ENCODE assay signal across 14 cellular contexts in the genomic region with DNA sequence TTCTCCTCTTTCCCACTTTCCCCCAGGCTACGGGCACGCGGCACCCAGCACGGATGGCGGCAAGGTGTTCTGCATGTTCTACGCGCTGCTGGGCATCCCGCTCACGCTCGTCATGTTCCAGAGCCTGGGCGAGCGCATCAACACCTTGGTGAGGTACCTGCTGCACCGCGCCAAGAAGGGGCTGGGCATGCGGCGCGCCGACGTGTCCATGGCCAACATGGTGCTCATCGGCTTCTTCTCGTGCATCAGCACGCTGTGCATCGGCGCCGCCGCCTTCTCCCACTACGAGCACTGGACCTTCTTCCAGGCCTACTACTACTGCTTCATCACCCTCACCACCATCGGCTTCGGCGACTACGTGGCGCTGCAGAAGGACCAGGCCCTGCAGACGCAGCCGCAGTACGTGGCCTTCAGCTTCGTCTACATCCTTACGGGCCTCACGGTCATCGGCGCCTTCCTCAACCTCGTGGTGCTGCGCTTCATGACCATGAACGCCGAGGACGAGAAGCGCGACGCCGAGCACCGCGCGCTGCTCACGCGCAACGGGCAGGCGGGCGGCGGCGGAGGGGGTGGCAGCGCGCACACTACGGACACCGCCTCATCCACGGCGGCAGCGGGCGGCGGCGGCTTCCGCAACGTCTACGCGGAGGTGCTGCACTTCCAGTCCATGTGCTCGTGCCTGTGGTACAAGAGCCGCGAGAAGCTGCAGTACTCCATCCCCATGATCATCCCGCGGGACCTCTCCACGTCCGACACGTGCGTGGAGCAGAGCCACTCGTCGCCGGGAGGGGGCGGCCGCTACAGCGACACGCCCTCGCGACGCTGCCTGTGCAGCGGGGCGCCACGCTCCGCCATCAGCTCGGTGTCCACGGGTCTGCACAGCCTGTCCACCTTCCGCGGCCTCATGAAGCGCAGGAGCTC. TPM values are rescaled to one million over a fixed set of nuclear protein-coding genes. Genes with fewer than 3 reads are reported as not detected.
A peak's percentile ranks its signal among the peaks of the same experiment; 100 is the strongest.
DNase-seq lines count a peak whose midpoint lies in the region; ATAC-seq, FAIRE-seq and TF ChIP-seq lines count a peak whose summit lies in the region.
"Had no signal": no experiment of that assay in that cellular context is flagged by ENCODE, and none has a peak within 500 bp of the region (broad histone marks: within the 10 kb centered on the region; RNA-seq: fewer than 3 reads in every experiment).

No MANE protein-coding gene starts in this region.

- peaks cover 7% of the 10 kb centered on the region for H3K27me3 Mint-ChIP-seq in activated T-helper 1 cell treated with anti-CD3 and anti-CD28 coated beads, Interleukin-12 subunit alpha, Interleukin-12 subunit beta, Interleukin-2, Interleukin-4 antibody, amounts not matched to agents 30 ng/mL and 10 ng/mL and 1 ng/mL, durations not matched to agents 14 hours and 24 hours and 36 hours (ENCODE audit: insufficient read depth)
- peaks cover 9% of the 10 kb centered on the region for H3K27me3 Mint-ChIP-seq in activated T-helper 17 cell treated with anti-CD3 and anti-CD28 coated beads, Interleukin-2, amount 50 U/mL, for 72 hours
- peaks cover 13 to 24% of the 10 kb centered on the region in 2 donors for H3K27me3 Mint-ChIP-seq in stimulated activated naive B cell treated with anti-CD40 and anti-IgM and Interleukin-4, amounts not matched to agents 10 μg/mL and 1 μg/mL and 100 μg/mL, for 72 hours

- intact Hi-C loops in activated T-helper 1 cell treated with anti-CD3 and anti-CD28 coated beads, Interleukin-12 subunit alpha, Interleukin-12 subunit beta, Interleukin-2, Interleukin-4 antibody, amounts not matched to agents 30 ng/mL and 10 ng/mL and 1 ng/mL, durations not matched to agents 14 hours and 24 hours and 36 hours (cut with micrococcal nuclease) = no loop called here
- intact Hi-C loops in kidney (cut with DNase I) = no loop called here

- H3K4me3 Mint-ChIP-seq in activated T-helper 1 cell treated with anti-CD3 and anti-CD28 coated beads, Interleukin-12 subunit alpha, Interleukin-12 subunit beta, Interleukin-2, Interleukin-4 antibody, amounts not matched to agents 30 ng/mL and 10 ng/mL and 1 ng/mL, durations not matched to agents 14 hours and 24 hours and 36 hours = no peak overlapping the region
- H3K4me3 Mint-ChIP-seq in activated T-helper 17 cell treated with anti-CD3 and anti-CD28 coated beads, Interleukin-2, amount 50 U/mL, for 72 hours = no peak overlapping the region
- peak overlapping the region in 1 of 2 donors; percentile 41 for H3K4me3 Mint-ChIP-seq in stimulated activated naive B cell treated with anti-CD40 and anti-IgM and Interleukin-4, amounts not matched to agents 10 μg/mL and 1 μg/mL and 100 μg/mL, for 72 hours
- H3K4me3 Mint-ChIP-seq: memory B cell had no signal

- peak; percentile 21 for ATAC-seq in activated T-helper 17 cell treated with anti-CD3 and anti-CD28 coated beads, Interleukin-2, amount 50 U/mL, for 72 hours (replicated peaks)
- ATAC-seq in stimulated activated naive B cell treated with anti-CD40 and anti-IgM and Interleukin-4, amounts not matched to agents 10 μg/mL and 1 μg/mL and 100 μg/mL, for 72 hours (replicated peaks) = peak; percentile 22 to 34
- no peak for ATAC-seq in SK-N-SH treated with all-trans-retinoic acid at 6 μM for 48 hours
- ATAC-seq: gastroesophageal sphincter had no signal

- no peak for FAIRE-seq in kidney (lab: Jason Lieb, UNC)

- peaks cover 0 to 16% of the 10 kb centered on the region in 2 donors for H3K4me1 ChIP-seq in kidney (ENCODE audit: control insufficient read depth in 1 of 2, insufficient read depth in 1 of 2, low read depth in 1 of 2, low read length in 2 of 2)

- H3K4me3 ChIP-seq in kidney (ENCODE audit: low read length in 2 of 2) = no peak overlapping the region
- H3K4me3 ChIP-seq: gastroesophageal sphincter had no signal

- H3K9me3 Mint-ChIP-seq in activated T-helper 1 cell treated with anti-CD3 and anti-CD28 coated beads, Interleukin-12 subunit alpha, Interleukin-12 subunit beta, Interleukin-2, Interleukin-4 antibody, amounts not matched to agents 30 ng/mL and 10 ng/mL and 1 ng/mL, durations not matched to agents 14 hours and 24 hours and 36 hours = no peaks in the 10 kb centered on the region
- no peaks in the 10 kb centered on the region for H3K9me3 Mint-ChIP-seq in activated T-helper 17 cell treated with anti-CD3 and anti-CD28 coated beads, Interleukin-2, amount 50 U/mL, for 72 hours
- no peaks in the 10 kb centered on the region for H3K9me3 Mint-ChIP-seq in stimulated activated naive B cell treated with anti-CD40 and anti-IgM and Interleukin-4, amounts not matched to agents 10 μg/mL and 1 μg/mL and 100 μg/mL, for 72 hours
- H3K9me3 Mint-ChIP-seq: memory B cell had no signal

- H3K36me3 Mint-ChIP-seq in activated T-helper 1 cell treated with anti-CD3 and anti-CD28 coated beads, Interleukin-12 subunit alpha, Interleukin-12 subunit beta, Interleukin-2, Interleukin-4 antibody, amounts not matched to agents 30 ng/mL and 10 ng/mL and 1 ng/mL, durations not matched to agents 14 hours and 24 hours and 36 hours (ENCODE audit: low read depth) = no peaks in the 10 kb centered on the region
- no peaks in the 10 kb centered on the region for H3K36me3 Mint-ChIP-seq in activated T-helper 17 cell treated with anti-CD3 and anti-CD28 coated beads, Interleukin-2, amount 50 U/mL, for 72 hours (ENCODE audit: low read depth)
- H3K36me3 Mint-ChIP-seq in stimulated activated naive B cell treated with anti-CD40 and anti-IgM and Interleukin-4, amounts not matched to agents 10 μg/mL and 1 μg/mL and 100 μg/mL, for 72 hours = no peaks in the 10 kb centered on the region
- H3K36me3 Mint-ChIP-seq: memory B cell had no signal

- DNase-seq in activated T-helper 1 cell treated with Interleukin-2 at 50 U/mL for 16 hours (ENCODE audit: low read depth) = peak; percentile 4
- no peak for DNase-seq in activated T-helper 1 cell treated with anti-CD3 and anti-CD28 coated beads, Interleukin-12 subunit alpha, Interleukin-12 subunit beta, Interleukin-2, Interleukin-4 antibody, amounts not matched to agents 30 ng/mL and 10 ng/mL and 1 ng/mL, durations not matched to agents 14 hours and 24 hours and 36 hours (ENCODE audit: low spot score)
- peak; percentile 71 for DNase-seq in kidney
- no peak for DNase-seq in stimulated activated naive B cell treated with anti-CD40 and anti-IgM and Interleukin-4, amounts not matched to agents 10 μg/mL and 1 μg/mL and 100 μg/mL, for 72 hours
- DNase-seq in kidney tubule cell (ENCODE audit: low spot score) = no peak
- DNase-seq in GF-D8 (lab: John Stamatoyannopoulos, UW) = no peak
- DNase-seq: caudate nucleus, NCI-H1105 treated with DMSO at 0.1 percent for 48 hours, NCI-H774 had no signal

- no peak overlapping the region for H3K9ac ChIP-seq in kidney (ENCODE audit: low read length in 2 of 2)

- H3K4me1 Mint-ChIP-seq in activated T-helper 1 cell treated with anti-CD3 and anti-CD28 coated beads, Interleukin-12 subunit alpha, Interleukin-12 subunit beta, Interleukin-2, Interleukin-4 antibody, amounts not matched to agents 30 ng/mL and 10 ng/mL and 1 ng/mL, durations not matched to agents 14 hours and 24 hours and 36 hours (ENCODE audit: low read depth) = no peaks in the 10 kb centered on the region
- no peaks in the 10 kb centered on the region for H3K4me1 Mint-ChIP-seq in activated T-helper 17 cell treated with anti-CD3 and anti-CD28 coated beads, Interleukin-2, amount 50 U/mL, for 72 hours
- H3K4me1 Mint-ChIP-seq in stimulated activated naive B cell treated with anti-CD40 and anti-IgM and Interleukin-4, amounts not matched to agents 10 μg/mL and 1 μg/mL and 100 μg/mL, for 72 hours = peaks cover 0 to 2% of the 10 kb centered on the region in 2 donors
- H3K4me1 Mint-ChIP-seq: memory B cell had no signal

- H3K36me3 ChIP-seq in kidney (ENCODE audit: control insufficient read depth in 1 of 2, insufficient read depth in 2 of 2, low read length in 2 of 2) = no peaks in the 10 kb centered on the region

- TF ChIP-seq CTCF in kidney (IDR thresholded peaks at IDR 0.05; ENCODE audit: borderline replicate concordance, extremely low read depth, insufficient read depth) = no peak

- H3K27ac Mint-ChIP-seq in activated T-helper 1 cell treated with anti-CD3 and anti-CD28 coated beads, Interleukin-12 subunit alpha, Interleukin-12 subunit beta, Interleukin-2, Interleukin-4 antibody, amounts not matched to agents 30 ng/mL and 10 ng/mL and 1 ng/mL, durations not matched to agents 14 hours and 24 hours and 36 hours = no peak overlapping the region
- no peak overlapping the region for H3K27ac Mint-ChIP-seq in activated T-helper 17 cell treated with anti-CD3 and anti-CD28 coated beads, Interleukin-2, amount 50 U/mL, for 72 hours
- H3K27ac Mint-ChIP-seq in stimulated activated naive B cell treated with anti-CD40 and anti-IgM and Interleukin-4, amounts not matched to agents 10 μg/mL and 1 μg/mL and 100 μg/mL, for 72 hours = no peak overlapping the region
- H3K27ac Mint-ChIP-seq: memory B cell had no signal

- H3K27ac ChIP-seq in kidney (ENCODE audit: low read depth in 2 of 2, low read length in 2 of 2) = no peak overlapping the region
- H3K27ac ChIP-seq: C4-2B, gastroesophageal sphincter had no signal

- no peaks in the 10 kb centered on the region for H3K9me3 ChIP-seq in kidney (ENCODE audit: control insufficient read depth in 1 of 2, low read length in 2 of 2)
- H3K9me3 ChIP-seq: gastroesophageal sphincter had no signal

TF ChIP-seq in SK-N-SH treated with all-trans-retinoic acid at 6 μM for 48 hours, 23 proteins besides CTCF, POLR2A, EP300 and RAD21 (continues in another document):
- TF ChIP-seq ZFP30 (CRISPR knock-in tag; IDR thresholded peaks at IDR 0.05) (no peak), BACH2 (CRISPR knock-in tag; IDR thresholded peaks at IDR 0.05; ENCODE audit: borderline replicate concordance) (no peak)

RNA-seq across cellular contexts. Expression of a gene that starts 35.4 kb away (rescaled TPM):
- not detected in 2 replicates for total RNA-seq in activated T-helper 1 cell treated with anti-CD3 and anti-CD28 coated beads, Interleukin-12 subunit alpha, Interleukin-12 subunit beta, Interleukin-2, Interleukin-4 antibody, amounts not matched to agents 30 ng/mL and 10 ng/mL and 1 ng/mL, durations not matched to agents 14 hours and 24 hours and 36 hours
- not detected for total RNA-seq in activated T-helper 17 cell treated with anti-CD3 and anti-CD28 coated beads, Interleukin-2, amount 50 U/mL, for 72 hours
- 8.1 TPM for total RNA-seq in kidney
- 2.1 TPM for polyA plus RNA-seq in kidney (ENCODE audit: insufficient read depth, low read depth, low replicate concordance)

RNA-seq across cellular contexts. Expression of a gene that starts 36.2 kb away (rescaled TPM):
- total RNA-seq in activated T-helper 1 cell treated with anti-CD3 and anti-CD28 coated beads, Interleukin-12 subunit alpha, Interleukin-12 subunit beta, Interleukin-2, Interleukin-4 antibody, amounts not matched to agents 30 ng/mL and 10 ng/mL and 1 ng/mL, durations not matched to agents 14 hours and 24 hours and 36 hours = 14.3 and 14.5 TPM in 2 replicates
- total RNA-seq in activated T-helper 17 cell treated with anti-CD3 and anti-CD28 coated beads, Interleukin-2, amount 50 U/mL, for 72 hours = 10 to 100 TPM in 1 of 2 donors, 1 to 10 TPM in 1; 8.2 to 15.0 TPM
- total RNA-seq in kidney = 63.7 TPM
- 43.1 TPM for polyA plus RNA-seq in kidney (ENCODE audit: insufficient read depth, low read depth, low replicate concordance)

RNA-seq across cellular contexts. Expression of a gene that starts 58.0 kb away (rescaled TPM):
- 16.6 and 19.7 TPM in 2 replicates for total RNA-seq in activated T-helper 1 cell treated with anti-CD3 and anti-CD28 coated beads, Interleukin-12 subunit alpha, Interleukin-12 subunit beta, Interleukin-2, Interleukin-4 antibody, amounts not matched to agents 30 ng/mL and 10 ng/mL and 1 ng/mL, durations not matched to agents 14 hours and 24 hours and 36 hours
- total RNA-seq in activated T-helper 17 cell treated with anti-CD3 and anti-CD28 coated beads, Interleukin-2, amount 50 U/mL, for 72 hours = 10 to 100 TPM; 24.3 to 36.1 TPM
- total RNA-seq in kidney = 0.63 TPM
- not detected for polyA plus RNA-seq in kidney (ENCODE audit: insufficient read depth, low read depth, low replicate concordance)
- total RNA-seq: gastroesophageal sphincter had no signal

Comparison
In these comparisons a context has a peak if more than half of its experiments do, and no peak if none do; other contexts are left out.
1. DNase-seq: peak in activated T-helper 1 cell treated with Interleukin-2 at 50 U/mL for 16 hours (single experiment) and kidney (single experiment); none in activated T-helper 1 cell treated with anti-CD3 and anti-CD28 coated beads, Interleukin-12 subunit alpha, Interleukin-12 subunit beta, Interleukin-2, Interleukin-4 antibody, amounts not matched to agents 30 ng/mL and 10 ng/mL and 1 ng/mL, durations not matched to agents 14 hours and 24 hours and 36 hours (single experiment), stimulated activated naive B cell treated with anti-CD40 and anti-IgM and Interleukin-4, amounts not matched to agents 10 μg/mL and 1 μg/mL and 100 μg/mL, for 72 hours (single experiment), kidney tubule cell (single experiment) and GF-D8 (single experiment).
2. RNA of a gene that starts 58.0 kb away (total RNA-seq): 24.3 to 36.1 TPM in activated T-helper 17 cell treated with anti-CD3 and anti-CD28 coated beads, Interleukin-2, amount 50 U/mL, for 72 hours and 16.6 to 19.7 TPM in activated T-helper 1 cell treated with anti-CD3 and anti-CD28 coated beads, Interleukin-12 subunit alpha, Interleukin-12 subunit beta, Interleukin-2, Interleukin-4 antibody, amounts not matched to agents 30 ng/mL and 10 ng/mL and 1 ng/mL, durations not matched to agents 14 hours and 24 hours and 36 hours; 0.63 TPM in kidney (single experiment); every median in the first group is over 10 times any median in the second.